In genomic region chr6:4134841-4135664, GRCh38 we compare ENCODE assay signal across 1 cellular context.
A peak's percentile ranks its signal among the peaks of the same experiment; 100 is the strongest.
TF ChIP-seq lines count a peak whose summit lies in the region.

Gene ECI2, minus strand, starts transcription at chr6:4135575. Its CDS starts 15 bp downstream, at chr6:4135560.

TF ChIP-seq in K562, 482 proteins besides CTCF, POLR2A, EP300 and RAD21 (continued from another document and continues in another):
- peak; percentile 40 for TF ChIP-seq NEUROD1 (IDR thresholded peaks at IDR 0.05; ENCODE audit: borderline replicate concordance, low read depth, low read length, partially characterized antibody)
- no peak for TF ChIP-seq RBM39 (optimal IDR thresholded peaks at IDR 0.05; ENCODE audit: low read depth, low read length)
- peak; percentile 94 to 97 for TF ChIP-seq UBTF (IDR thresholded peaks at IDR 0.05; ENCODE audit: borderline replicate concordance in 1 of 2, low read depth in 2 of 2, low read length in 2 of 2)
- no peak for TF ChIP-seq ZKSCAN3 (CRISPR knock-in tag; IDR thresholded peaks at IDR 0.05)
- TF ChIP-seq SAP30 (IDR thresholded peaks at IDR 0.05; ENCODE audit: borderline replicate concordance, insufficient read depth, low read depth, low read length, poor library complexity, severe bottlenecking) = peak; percentile 86
- no peak for TF ChIP-seq TBL1XR1 (IDR thresholded peaks at IDR 0.05; ENCODE audit: low read length in 2 of 2)
- TF ChIP-seq ZBTB17 (CRISPR knock-in tag; IDR thresholded peaks at IDR 0.05) = peak; percentile 84
- TF ChIP-seq MEF2A (IDR thresholded peaks at IDR 0.05; ENCODE audit: control insufficient read depth, low read depth, low read length) = no peak
- TF ChIP-seq ZNF511 (CRISPR knock-in tag; IDR thresholded peaks at IDR 0.05) = peak; percentile 94
- no peak for TF ChIP-seq BRF1 (IDR thresholded peaks at IDR 0.05; ENCODE audit: borderline replicate concordance, extremely low read depth, insufficient read length)
- 0 out of 2 replicates have a peak, but pooled peaks have one; percentile 24 for TF ChIP-seq ZSCAN29 (IDR thresholded peaks at IDR 0.05)
- peak; percentile 93 for TF ChIP-seq NFRKB (IDR thresholded peaks at IDR 0.05; ENCODE audit: low read depth)
- peak; percentile 72 for TF ChIP-seq ESRRA (IDR thresholded peaks at IDR 0.05; ENCODE audit: borderline replicate concordance, low read depth)
- TF ChIP-seq FOXM1 (IDR thresholded peaks at IDR 0.05; ENCODE audit: low read depth) = no peak
- TF ChIP-seq FOXM1 (CRISPR knock-in tag; IDR thresholded peaks at IDR 0.05; ENCODE audit: low read depth) = no peak; the same call in 1 of the 2 replicates
- TF ChIP-seq ATF6 (CRISPR knock-in tag; IDR thresholded peaks at IDR 0.05) = no peak
- TF ChIP-seq ZNF217 (CRISPR knock-in tag; IDR thresholded peaks at IDR 0.05) = no peak
- peak; percentile 16; the same call in 1 of the 2 replicates for TF ChIP-seq LARP7 (IDR thresholded peaks at IDR 0.05)
- TF ChIP-seq ELF2 (CRISPR knock-in tag; IDR thresholded peaks at IDR 0.05) = peak; percentile 68
- TF ChIP-seq ZBTB33 (CRISPR knock-in tag; IDR thresholded peaks at IDR 0.05) = peak; percentile 61; the same call in 1 of the 2 replicates
- no peak for TF ChIP-seq ZNF165 (CRISPR knock-in tag; IDR thresholded peaks at IDR 0.05; ENCODE audit: borderline replicate concordance)
- 0 out of 2 replicates have a peak, but pooled peaks have one; percentile 75 for TF ChIP-seq HMGXB4 (CRISPR knock-in tag; IDR thresholded peaks at IDR 0.05)
- TF ChIP-seq SNIP1 (IDR thresholded peaks at IDR 0.05; ENCODE audit: low read depth) = no peak
- TF ChIP-seq KDM4B (IDR thresholded peaks at IDR 0.05; ENCODE audit: borderline replicate concordance in 2 of 2, low read depth in 1 of 2) = peak in 1 of 2 experiments; percentile 58; a peak in 1 of 4 replicates
- TF ChIP-seq RREB1 (CRISPR knock-in tag; IDR thresholded peaks at IDR 0.05) = peak; percentile 84; the same call in 1 of the 2 replicates
- peak; percentile 62; the same call in 1 of the 2 replicates for TF ChIP-seq XRCC5 (IDR thresholded peaks at IDR 0.05; ENCODE audit: low read depth, low read length)
- 0 out of 2 replicates have a peak, but pooled peaks have one; percentile 43 for TF ChIP-seq HDAC6 (IDR thresholded peaks at IDR 0.05; ENCODE audit: low read depth, low read length)
- peak in 1 of 2 experiments; percentile 93; a peak in 2 of 4 replicates for TF ChIP-seq HDAC1 (IDR thresholded peaks at IDR 0.05)
- 0 out of 2 replicates have a peak, but pooled peaks have one; percentile 35 for TF ChIP-seq ATF4 (CRISPR knock-in tag; IDR thresholded peaks at IDR 0.05)
- peak; percentile 53 for TF ChIP-seq BRD9 (IDR thresholded peaks at IDR 0.05; ENCODE audit: low read depth, partially characterized antibody)
- peak in 1 of 2 experiments; percentile 78; a peak in 2 of 4 replicates for TF ChIP-seq MNT (conservative IDR thresholded peaks at IDR 0.05)
- 0 out of 2 replicates have a peak, but pooled peaks have one; percentile 21 for TF ChIP-seq CGGBP1 (CRISPR knock-in tag; IDR thresholded peaks at IDR 0.05)
- TF ChIP-seq POU5F1 (IDR thresholded peaks at IDR 0.05; ENCODE audit: borderline replicate concordance, low read depth, low read length, partially characterized antibody) = peak; percentile 39
- TF ChIP-seq TEAD1 (CRISPR knock-in tag; IDR thresholded peaks at IDR 0.05) = peak in 1 of 2 experiments; percentile 66; a peak in 1 of 4 replicates
- 0 out of 2 replicates have a peak, but pooled peaks have one; percentile 39 for TF ChIP-seq KDM2B (CRISPR knock-in tag; IDR thresholded peaks at IDR 0.05)
- 0 out of 2 replicates have a peak, but pooled peaks have one; percentile 17 for TF ChIP-seq ZNF143 (CRISPR knock-in tag; IDR thresholded peaks at IDR 0.05)
- no peak for TF ChIP-seq HES1 (IDR thresholded peaks at IDR 0.05; ENCODE audit: low read depth)
- no peak for TF ChIP-seq SNAPC5 (CRISPR knock-in tag; IDR thresholded peaks at IDR 0.05)
- 0 out of 2 replicates have a peak, but pooled peaks have one; percentile 21 for TF ChIP-seq MTA2 (IDR thresholded peaks at IDR 0.05; ENCODE audit: low read depth)
- TF ChIP-seq TCF7L2 (IDR thresholded peaks at IDR 0.05; ENCODE audit: low read depth, low read length) = 0 out of 2 replicates have a peak, but pooled peaks have one; percentile 23
- TF ChIP-seq ESRRB (CRISPR knock-in tag; IDR thresholded peaks at IDR 0.05; ENCODE audit: borderline replicate concordance) = no peak
- peak; percentile 78; the same call in 1 of the 2 replicates for TF ChIP-seq SP1 (CRISPR knock-in tag; IDR thresholded peaks at IDR 0.05)
- 0 out of 2 replicates have a peak, but pooled peaks have one; percentile 33 for TF ChIP-seq RB1 (IDR thresholded peaks at IDR 0.05; ENCODE audit: low read depth)
- TF ChIP-seq NRF1 (conservative IDR thresholded peaks at IDR 0.05 in 1 of 2, IDR thresholded peaks at IDR 0.05 in 1 of 2) = peak; percentile 74 to 78
